Comparison of ENCODE assay signal across 8 cellular contexts in the genomic region with DNA sequence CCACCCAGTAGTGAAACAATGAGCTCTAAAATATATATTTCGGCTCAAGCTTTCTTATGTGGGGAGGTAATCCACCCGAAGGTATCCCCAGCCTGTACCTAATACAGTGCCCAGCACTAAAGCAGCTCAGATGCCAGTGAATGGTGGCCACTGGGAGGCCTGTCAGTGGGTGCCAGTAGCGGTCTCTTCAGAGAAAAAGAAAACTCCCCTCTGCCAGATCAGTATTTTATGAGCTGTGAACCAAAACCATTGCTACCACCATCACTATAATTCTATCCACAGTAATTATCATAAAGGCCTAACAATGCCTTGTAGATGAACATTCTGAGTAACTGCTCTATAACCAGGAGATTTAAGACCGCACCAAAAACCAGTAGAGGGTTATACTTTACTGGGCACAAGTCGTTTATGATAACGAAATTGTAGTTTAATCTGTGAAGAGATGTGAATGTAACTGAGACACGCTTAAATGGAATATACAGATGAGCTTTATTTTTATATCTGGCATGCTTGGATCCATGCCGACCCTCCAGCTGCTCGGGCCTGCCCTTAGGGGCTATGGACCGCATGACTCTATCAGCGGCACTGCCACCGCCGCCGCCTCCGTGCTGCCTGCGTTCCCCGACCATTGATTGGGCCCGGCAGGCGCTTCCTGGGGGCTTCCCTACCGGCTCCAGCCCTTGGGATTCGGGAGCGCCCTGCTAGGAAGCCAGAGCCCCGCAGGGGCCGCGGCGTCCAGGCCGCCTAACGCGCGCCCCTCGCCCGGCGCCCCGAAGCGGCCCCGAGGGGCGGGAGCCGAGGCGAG. TPM values are rescaled to one million over a fixed set of nuclear protein-coding genes. Genes with fewer than 3 reads are reported as not detected.
A peak's percentile ranks its signal among the peaks of the same experiment; 100 is the strongest.
DNase-seq lines count a peak whose midpoint lies in the region; ATAC-seq and TF ChIP-seq lines count a peak whose summit lies in the region.

No MANE protein-coding gene starts in this region.

- POLR2A ChIA-PET in AG04450 (lab: Yijun Ruan, JAX), result interaction anchor here (1.0 kb wide), 1 partner anchor 23 kb away, joined by 5 read pairs; no protein-coding TSS in a partner anchor

- H3K4me3 ChIP-seq in AG04450 (ENCODE audit: low read depth, low read length) (peak overlapping the region; percentile 85), mucosa of rectum (ENCODE audit: low read length in 2 of 2) (peak overlapping the region; percentile 97 to 99)

- CTCF ChIA-PET in AG04450 (lab: Charles Lee), result no interaction called here

- H3K9ac ChIP-seq in mucosa of rectum (ENCODE audit: low read depth in 1 of 2, low read length in 2 of 2), result peak overlapping the region; percentile 81 to 89

- TF ChIP-seq POLR2A in erythroblast (IDR thresholded peaks at IDR 0.05; ENCODE audit: low read length), result no peak

- ATAC-seq in GM18511 (IDR thresholded peaks at IDR 0.05; ENCODE audit: unreplicated experiment), result peak; percentile 36
- ATAC-seq in HG02973 (IDR thresholded peaks at IDR 0.05; ENCODE audit: unreplicated experiment), result peak; percentile 24

- DNase-seq in AG04450 (ENCODE audit: low read depth, low spot score), result no peak
- DNase-seq in NCI-H2171 (lab: John Stamatoyannopoulos, UW), result peak; percentile 5
- peak; percentile 73 for DNase-seq in activated CD8-positive, alpha-beta memory T cell treated with anti-CD3 and anti-CD28 coated beads for 24 hours
- peak; percentile 63 to 67 for DNase-seq in erythroblast (lab: John Stamatoyannopoulos, UW)

- no peak for TF ChIP-seq CTCF in AG04450 (IDR thresholded peaks at IDR 0.05; ENCODE audit: low read depth, low read length)

- H3K36me3 ChIP-seq in mucosa of rectum (ENCODE audit: control insufficient read depth in 2 of 2, insufficient read depth in 2 of 2, low read length in 2 of 2), result no peaks in the 10 kb centered on the region

- H3K27ac ChIP-seq in AG04450 (ENCODE audit: low read depth, low read length), result peak overlapping the region; percentile 90
- H3K27ac ChIP-seq in mucosa of rectum (ENCODE audit: low read depth in 2 of 2, low read length in 2 of 2), result peak overlapping the region; percentile 96 to 98
- H3K27ac ChIP-seq in temporal lobe (ENCODE audit: low read depth, low read length), result peak overlapping the region; percentile 85

- H3K9me3 ChIP-seq in AG04450 (ENCODE audit: control insufficient read depth, insufficient read depth, low read length) (no peaks in the 10 kb centered on the region; the same call in 1 of the 2 replicates), mucosa of rectum (ENCODE audit: control insufficient read depth in 2 of 2, low read length in 2 of 2) (no peaks in the 10 kb centered on the region)

- no peaks in the 10 kb centered on the region for H3K27me3 ChIP-seq in AG04450 (ENCODE audit: control insufficient read depth, insufficient read depth, low read length)
- H3K27me3 ChIP-seq in mucosa of rectum (ENCODE audit: control insufficient read depth in 2 of 2, insufficient read depth in 2 of 2, low read length in 2 of 2), result no peaks in the 10 kb centered on the region

- H3K4me1 ChIP-seq in mucosa of rectum (ENCODE audit: control insufficient read depth in 2 of 2, insufficient read depth in 2 of 2, low read length in 2 of 2), result peaks cover 17 to 20% of the 10 kb centered on the region in 2 donors

RNA-seq across cellular contexts. Expression of gene NFKB1, which starts 0.6 kb away (rescaled TPM):
- polyA plus RNA-seq in AG04450 (2011; rRNA removed), result 24.1 and 24.6 TPM in 2 replicates
- 39.1 and 40.2 TPM in 2 replicates for polyA minus RNA-seq in AG04450 (2011; rRNA and poly(A)+ RNA removed)
- total RNA-seq in temporal lobe, result 6.9 TPM
